Comparison of ENCODE assay signal across 17 cellular contexts in the genomic region with DNA sequence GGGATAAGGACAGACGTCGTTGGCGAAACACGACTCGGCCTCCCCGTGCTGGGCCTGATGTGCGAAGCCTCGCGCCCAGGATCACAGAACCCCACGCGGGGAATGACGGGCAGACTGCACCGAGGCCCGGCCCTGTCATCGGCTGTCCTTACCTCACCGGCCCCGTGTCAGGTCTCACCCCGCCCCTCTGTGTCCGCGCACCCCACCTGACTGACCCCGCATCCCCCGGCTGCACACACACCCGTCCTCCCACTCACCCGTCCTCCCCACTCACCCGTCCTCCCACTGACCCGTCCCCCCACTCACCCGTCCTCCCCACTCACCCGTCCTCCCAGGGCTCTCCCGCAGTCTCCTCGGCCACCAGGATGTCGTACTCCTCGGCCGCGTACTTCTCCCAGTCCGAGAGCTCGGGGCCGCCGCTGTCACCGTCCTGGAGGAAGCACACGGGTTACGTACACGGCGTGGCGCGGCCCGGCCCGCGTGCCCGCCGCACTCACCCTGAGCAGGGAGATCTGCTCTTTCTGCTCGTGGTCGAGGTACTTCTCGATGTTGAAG.
"Had no signal": no experiment of that assay in that cellular context is flagged by ENCODE, and none has a peak within 500 bp of the region (broad histone marks: within the 10 kb centered on the region; RNA-seq: fewer than 3 reads in every experiment).

No MANE protein-coding gene starts in this region.

- H3K27ac ChIP-seq: adrenal gland, cardiac muscle cell, coronary artery, esophagus squamous epithelium, neutrophil, parathyroid adenoma had no signal

- H3K4me3 ChIP-seq: adrenal gland, cardiac muscle cell, coronary artery, esophagus squamous epithelium, lung, smooth muscle cell had no signal

- H3K4me1 Mint-ChIP-seq: activated CD4-positive, alpha-beta memory T cell treated with anti-CD3 and anti-CD28 coated beads, Interleukin-2, amount 10 ng/mL, durations not matched to agents 7 days and 5 days; activated naive CD4-positive, alpha-beta T cell treated with anti-CD3 and anti-CD28 coated beads, Interleukin-2, amount 50 U/mL, for 24 hours; mesothelial cell of epicardium had no signal

- DNase-seq: activated CD4-positive, alpha-beta memory T cell treated with anti-CD3 and anti-CD28 coated beads, Interleukin-2, amount 10 ng/mL, durations not matched to agents 7 days and 5 days; activated CD4-positive, alpha-beta T cell treated with anti-CD3 and anti-CD28 coated beads for 4 hours; activated effector memory CD4-positive, alpha-beta T cell treated with anti-CD3 and anti-CD28 coated beads, Interleukin-2, amount 50 U/mL, for 16 hours; activated T-cell treated with anti-CD3 and anti-CD28 coated beads, Interleukin-2, amount 50 U/mL, for 48 hours; adrenal gland; esophagus squamous epithelium; hippocampal formation; retina had no signal

- H3K36me3 ChIP-seq: adrenal gland had no signal

- H3K4me1 ChIP-seq: adrenal gland, esophagus squamous epithelium, parathyroid adenoma had no signal

- H3K4me3 Mint-ChIP-seq: activated CD4-positive, alpha-beta memory T cell treated with anti-CD3 and anti-CD28 coated beads, Interleukin-2, amount 10 ng/mL, durations not matched to agents 7 days and 5 days; activated naive CD4-positive, alpha-beta T cell treated with anti-CD3 and anti-CD28 coated beads, Interleukin-2, amount 50 U/mL, for 24 hours; mesothelial cell of epicardium; T-helper 1 cell treated with Interleukin-12 subunit alpha and Interleukin-12 subunit beta and Interleukin-4 antibody, amounts not matched to agents 30 μg/mL and 1 μg/mL, for 36 hours had no signal

- H3K27me3 Mint-ChIP-seq: activated CD4-positive, alpha-beta memory T cell treated with anti-CD3 and anti-CD28 coated beads, Interleukin-2, amount 10 ng/mL, durations not matched to agents 7 days and 5 days; activated naive CD4-positive, alpha-beta T cell treated with anti-CD3 and anti-CD28 coated beads, Interleukin-2, amount 50 U/mL, for 24 hours had no signal

- H3K27me3 ChIP-seq: adrenal gland, cardiac muscle cell, esophagus squamous epithelium, neutrophil had no signal

- H3K9me3 Mint-ChIP-seq: activated naive CD4-positive, alpha-beta T cell treated with anti-CD3 and anti-CD28 coated beads, Interleukin-2, amount 50 U/mL, for 24 hours had no signal

- H3K9me3 ChIP-seq: adrenal gland, esophagus squamous epithelium, neutrophil had no signal

- H3K27ac Mint-ChIP-seq: activated CD4-positive, alpha-beta memory T cell treated with anti-CD3 and anti-CD28 coated beads, Interleukin-2, amount 10 ng/mL, durations not matched to agents 7 days and 5 days; activated naive CD4-positive, alpha-beta T cell treated with anti-CD3 and anti-CD28 coated beads, Interleukin-2, amount 50 U/mL, for 24 hours; mesothelial cell of epicardium; T-helper 1 cell treated with Interleukin-12 subunit alpha and Interleukin-12 subunit beta and Interleukin-4 antibody, amounts not matched to agents 30 μg/mL and 1 μg/mL, for 36 hours had no signal
